Comparison of ENCODE assay signal across 1 cellular context in the genomic region with DNA sequence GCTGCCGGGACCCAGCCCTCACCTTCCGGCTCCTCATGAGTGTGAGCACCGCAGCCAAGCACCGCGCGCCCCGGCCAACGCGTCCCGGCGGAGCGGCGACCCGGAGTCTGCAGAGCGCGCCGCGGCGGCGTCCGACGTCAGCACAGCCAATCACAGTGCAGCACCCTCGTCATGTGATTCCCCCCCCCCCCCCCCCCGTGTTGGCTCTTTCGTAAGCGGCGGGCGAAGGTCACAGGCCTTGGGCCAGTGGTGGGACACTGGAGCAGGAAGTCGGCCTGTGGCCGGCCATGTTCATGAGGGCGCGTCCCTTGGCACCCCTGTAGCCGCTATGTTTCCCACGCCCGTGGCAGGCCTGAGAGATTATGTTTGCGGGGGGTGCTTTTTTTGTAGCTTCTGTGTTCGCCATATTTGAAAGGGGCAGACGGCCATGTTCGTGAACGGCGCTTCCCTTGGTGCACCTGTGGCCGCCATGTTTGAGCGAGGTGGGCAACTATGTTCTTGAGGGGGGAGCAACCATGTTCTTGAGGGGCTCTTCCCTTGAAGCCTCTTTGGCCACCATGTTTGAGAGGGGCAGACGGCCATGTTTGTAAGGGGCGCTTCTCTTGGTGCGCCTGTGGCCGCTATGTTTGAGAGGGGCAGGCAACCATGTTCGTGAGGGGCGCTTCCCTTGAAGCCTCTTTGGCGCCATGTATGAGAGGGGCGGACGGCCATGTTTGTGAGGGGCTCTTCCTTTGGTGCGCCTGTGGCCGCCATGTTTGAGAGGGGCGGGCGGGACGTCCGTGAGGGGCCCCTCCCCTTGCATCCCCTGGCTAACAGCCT.
TF ChIP-seq lines count a peak whose summit lies in the region.

A gene (minus strand): TSS at position 123 of the 819 bp plus-strand sequence. CDS start 86 bp downstream, at position 37.

TF ChIP-seq in endothelial cell of umbilical vein, 7 proteins besides CTCF, POLR2A, EP300 and RAD21:
- TF ChIP-seq JUN (IDR thresholded peaks at IDR 0.05; ENCODE audit: borderline replicate concordance, insufficient read depth, insufficient read length, low read depth), result no peak
- TF ChIP-seq EZH2 (IDR thresholded peaks at IDR 0.05; ENCODE audit: borderline replicate concordance, low read depth, low read length, severe bottlenecking), result no peak
- peak; percentile 80 for TF ChIP-seq POLR2AphosphoS5 (IDR thresholded peaks at IDR 0.05; ENCODE audit: insufficient read depth, low read depth, low read length)
TF ChIP-seq in endothelial cell of umbilical vein: peak in this region for 1.
